In genomic region chr22:17946691-17947367, GRCh38 we compare ENCODE assay signal across 15 cellular contexts.
DNase-seq lines count a peak whose midpoint lies in the region; ATAC-seq and TF ChIP-seq lines count a peak whose summit lies in the region.
"Had no signal": no experiment of that assay in that cellular context is flagged by ENCODE, and none has a peak within 500 bp of the region (broad histone marks: within the 10 kb centered on the region; RNA-seq: fewer than 3 reads in every experiment).

No MANE protein-coding gene starts in this region.

- WGBS in esophagus, 2 donors, result 40 to 63% methylated on average over 9 of the region's 9 CpGs

- H3K36me3 ChIP-seq in HEK293 (ENCODE audit: control insufficient read depth in 2 of 2, insufficient read depth in 1 of 2, low read length in 2 of 2) (no peaks in the 10 kb centered on the region; a peak in 1 of 3 replicates), esophagus (ENCODE audit: control insufficient read depth in 2 of 2, insufficient read depth in 2 of 2, low read length in 1 of 2) (no peaks in the 10 kb centered on the region)
- H3K36me3 ChIP-seq: upper lobe of right lung had no signal

- POLR2A ChIA-PET in HEK293 (lab: Yijun Ruan, JAX), result no interaction called here

- H3K9me3 ChIP-seq in HEK293 (ENCODE audit: control insufficient read depth, insufficient read depth, low read depth, low read length) (no peaks in the 10 kb centered on the region), esophagus (ENCODE audit: control insufficient read depth in 2 of 2, insufficient read depth in 1 of 2, low read depth in 1 of 2, low read length in 1 of 2) (no peaks in the 10 kb centered on the region)
- H3K9me3 ChIP-seq: upper lobe of right lung had no signal

- ATAC-seq in HG02840 (IDR thresholded peaks at IDR 0.05; ENCODE audit: low FRiP score, unreplicated experiment) (no peak), GM18505 (IDR thresholded peaks at IDR 0.05; ENCODE audit: unreplicated experiment) (no peak)
- ATAC-seq: upper lobe of right lung had no signal

- peaks cover 22% of the 10 kb centered on the region for H3K4me1 ChIP-seq in HEK293 (ENCODE audit: control insufficient read depth, insufficient read depth, low read length)
- peaks cover 14 to 24% of the 10 kb centered on the region in 2 donors for H3K4me1 ChIP-seq in esophagus (ENCODE audit: control insufficient read depth in 2 of 2, insufficient read depth in 2 of 2, low read length in 1 of 2)

- intact Hi-C loops in posterior vena cava (cut with DNase I), result no loop called here

- no peak for TF ChIP-seq CTCF in HEK293 (tag by site-specific recombination; IDR thresholded peaks at IDR 0.05)

- CTCF ChIA-PET in HEK293 (lab: Yijun Ruan, JAX), result interaction anchor here (0.7 to 1.3 kb wide), 3 partner anchors 53 to 470 kb away, joined by 3 to 4 read pairs (median 3); no protein-coding TSS in a partner anchor

- H3K27me3 ChIP-seq in esophagus (ENCODE audit: control insufficient read depth in 1 of 2, insufficient read depth in 2 of 2, low read length in 2 of 2), result no peaks in the 10 kb centered on the region
- H3K27me3 ChIP-seq: upper lobe of right lung had no signal

- H3K4me3 ChIP-seq in HEK293 (ENCODE audit: low read depth, low read length) (no peak overlapping the region), esophagus (ENCODE audit: low read depth in 1 of 2, low read length in 2 of 2) (no peak overlapping the region)
- H3K4me3 ChIP-seq: upper lobe of right lung had no signal

- no peak overlapping the region for H3K27ac ChIP-seq in HEK293 (ENCODE audit: extremely low read depth, low read depth, low read length)
- H3K27ac ChIP-seq in esophagus (ENCODE audit: low read depth in 2 of 2, low read length in 1 of 2), result peak overlapping the region; percentile 28 to 51
- H3K27ac ChIP-seq: upper lobe of right lung had no signal

- no peak for TF ChIP-seq POLR2A in GM18505 (IDR thresholded peaks at IDR 0.05; ENCODE audit: borderline replicate concordance, extremely low read depth, insufficient read depth, insufficient read length)

- peak; percentile 81 for DNase-seq in NCI-H2171 (lab: John Stamatoyannopoulos, UW)
- DNase-seq in posterior vena cava (ENCODE audit: low spot score), result peak; percentile 64
- DNase-seq in germinal center (ENCODE audit: low spot score), result no peak
- DNase-seq: activated gamma-delta T cell treated with Interleukin-2 at 50 U/mL for 16 hours; CD4-positive, alpha-beta T cell; endodermal cell; kidney; NCI-H2227 treated with DMSO at 0.1 percent for 48 hours; stimulated activated CD4-positive, alpha-beta T cell treated with anti-CD3 and anti-CD28 coated beads, Interleukin-1b, Interleukin-23, amount 100 ng/mL, for 48 hours; SW 1271; upper lobe of right lung had no signal

TF ChIP-seq in HEK293, 187 proteins besides CTCF, POLR2A, EP300 and RAD21 (continues in another document):
- TF ChIP-seq KLF1 (tag by site-specific recombination; IDR thresholded peaks at IDR 0.05) (peak; percentile 28; the same call in 1 of the 2 replicates), TSHZ1 (tag by site-specific recombination; IDR thresholded peaks at IDR 0.05; ENCODE audit: borderline replicate concordance) (no peak), ZBTB10 (tag by site-specific recombination; IDR thresholded peaks at IDR 0.05) (no peak), ZNF768 (tag by site-specific recombination; IDR thresholded peaks at IDR 0.05) (no peak), GLIS1 (tag by site-specific recombination; IDR thresholded peaks at IDR 0.05) (peak; percentile 65), ZNF394 (tag by site-specific recombination; IDR thresholded peaks at IDR 0.05; ENCODE audit: borderline replicate concordance) (no peak), ZSCAN5A (tag by site-specific recombination; IDR thresholded peaks at IDR 0.05) (no peak), ZNF148 (tag by site-specific recombination; IDR thresholded peaks at IDR 0.05; ENCODE audit: borderline replicate concordance) (no peak), TRIM28 (IDR thresholded peaks at IDR 0.05; ENCODE audit: borderline replicate concordance, low read length) (peak; percentile 43; the same call in 1 of the 2 replicates), ZNF521 (tag by site-specific recombination; IDR thresholded peaks at IDR 0.05) (no peak)
